Comparison of ENCODE assay signal across 27 cellular contexts in genomic region chr11:119625206-119625988, GRCh38.
DNase-seq lines count a peak whose midpoint lies in the region; ATAC-seq, FAIRE-seq and TF ChIP-seq lines count a peak whose summit lies in the region.
"Had no signal": no experiment of that assay in that cellular context is flagged by ENCODE, and none has a peak within 500 bp of the region (broad histone marks: within the 10 kb centered on the region; RNA-seq: fewer than 3 reads in every experiment).

No MANE protein-coding gene starts in this region.

- intact Hi-C loops in Panc1 (cut with micrococcal nuclease; ENCODE audit: unreplicated experiment) = no loop called here

- CTCF ChIA-PET in Panc1 (lab: Charles Lee) = interaction anchor here (1.9 kb wide), 1 partner anchor 52 kb away, joined by 4 read pairs; no protein-coding TSS in a partner anchor

- H2BK12ac ChIP-seq in neuronal stem cell (ENCODE audit: low read length) = no peak overlapping the region

- H3K14ac ChIP-seq in neuronal stem cell (ENCODE audit: low read length) = peak overlapping the region; percentile 12

- peak overlapping the region; percentile 84 for H2BK15ac ChIP-seq in neuronal stem cell (ENCODE audit: low read length)

- peak overlapping the region; percentile 84 for H3K18ac ChIP-seq in neuronal stem cell (ENCODE audit: low read length)

- peaks cover 26 to 70% (median 47%) of the 10 kb centered on the region in 10 experiments for H3K4me1 ChIP-seq in BLaER1 treated with 17β-estradiol and CSF1 and Interleukin-3, amounts not matched to agents 10 nM and 100 nM
- H3K4me1 ChIP-seq in Panc1 (ENCODE audit: control insufficient read depth, insufficient read depth, low read length) (no peaks in the 10 kb centered on the region), neuronal stem cell (ENCODE audit: control insufficient read depth in 2 of 2, insufficient read depth in 1 of 2, low read depth in 1 of 2, low read length in 2 of 2) (peaks cover 22 to 40% of the 10 kb centered on the region in 2 donors)
- H3K4me1 ChIP-seq: esophagus muscularis mucosa, SJSA1 had no signal

- H2BK120ac ChIP-seq in neuronal stem cell (ENCODE audit: low read depth, low read length) = no peak overlapping the region

- POLR2A ChIA-PET in Panc1 (lab: Charles Lee) = no interaction called here

- H2AK5ac ChIP-seq in neuronal stem cell (ENCODE audit: low read depth, low read length) = peak overlapping the region; percentile 80

- H2AFZ ChIP-seq in neuronal stem cell (ENCODE audit: low read length) = peak overlapping the region; percentile 80

- in situ Hi-C loops in Panc1 (cut with HindIII; ENCODE audit: low pct_unique_long_range_greater_than_20kb, low sequenced_read_pairs) = no loop called here

- 0 out of 2 replicates have a peak, but pooled peaks have one; percentile 6 for ATAC-seq in Panc1

- H3K4me1 Mint-ChIP-seq in T-helper 2 cell treated with Interferon-gamma antibody and Interleukin-4, amounts not matched to agents 5 μg/mL and 100 μg/mL, for 36 hours (ENCODE audit: low read depth) = no peaks in the 10 kb centered on the region

- peaks cover 0 to 18% (median 0%) of the 10 kb centered on the region in 11 experiments; a peak in 7 of 22 replicates for H3K27me3 ChIP-seq in BLaER1 treated with 17β-estradiol and CSF1 and Interleukin-3, amounts not matched to agents 10 nM and 100 nM
- H3K27me3 ChIP-seq in Panc1 (ENCODE audit: control insufficient read depth, insufficient read depth, low read length) = no peaks in the 10 kb centered on the region
- no peaks in the 10 kb centered on the region for H3K27me3 ChIP-seq in neuronal stem cell (ENCODE audit: control insufficient read depth in 3 of 3, insufficient read depth in 3 of 3, low read depth in 1 of 3, low read length in 3 of 3)
- H3K27me3 ChIP-seq: adrenal gland, SJSA1 had no signal

- H4K8ac ChIP-seq in neuronal stem cell (ENCODE audit: low read depth, low read length) = no peak overlapping the region

- H3K36me3 Mint-ChIP-seq in T-helper 2 cell treated with Interferon-gamma antibody and Interleukin-4, amounts not matched to agents 5 μg/mL and 100 μg/mL, for 36 hours (ENCODE audit: low read depth) = no peaks in the 10 kb centered on the region

- H4K91ac ChIP-seq in neuronal stem cell (ENCODE audit: low read depth, low read length, poor library complexity) = no peak overlapping the region

- H3K9ac ChIP-seq in BLaER1 treated with 17β-estradiol and CSF1 and Interleukin-3, amounts not matched to agents 10 nM and 100 nM = peak overlapping the region in 2 of 11 experiments; percentile 24 to 42; a peak in 2 of 22 replicates
- peak overlapping the region; percentile 68 for H3K9ac ChIP-seq in neuronal stem cell (ENCODE audit: low read depth, low read length, poor library complexity)

- H3K27ac ChIP-seq in BLaER1 treated with 17β-estradiol and CSF1 and Interleukin-3, amounts not matched to agents 10 nM and 100 nM = no peak overlapping the region; a peak in 1 of 22 replicates
- no peak overlapping the region for H3K27ac ChIP-seq in Panc1 (ENCODE audit: low read length)
- H3K27ac ChIP-seq in neuronal stem cell (replicated peaks; ENCODE audit: low read length) = no peak overlapping the region
- H3K27ac ChIP-seq: adrenal gland, brain microvascular endothelial cell, esophagus muscularis mucosa, SJSA1, thoracic aorta had no signal

- no peak overlapping the region for H3K4me3 ChIP-seq in BLaER1 treated with 17β-estradiol and CSF1 and Interleukin-3, amounts not matched to agents 10 nM and 100 nM
- no peak overlapping the region for H3K4me3 ChIP-seq in Panc1 (ENCODE audit: low read depth in 2 of 2, low read length in 2 of 2)
- H3K4me3 ChIP-seq in fibroblast of the aortic adventitia (ENCODE audit: low read depth, low read length) = no peak overlapping the region
- no peak overlapping the region for H3K4me3 ChIP-seq in neuronal stem cell (ENCODE audit: low read length in 2 of 2)
- H3K4me3 ChIP-seq: adrenal gland, esophagus muscularis mucosa, SJSA1, thoracic aorta had no signal

- WGBS in neuronal stem cell (ENCODE audit: extremely low coverage in 2 of 2, insufficient read length in 2 of 2, insufficient replicate concordance in 1 of 2), 2 donors = no CpG with 5 or more reads among the region's 19 CpGs

- H3K27ac Mint-ChIP-seq in T-helper 2 cell treated with Interferon-gamma antibody and Interleukin-4, amounts not matched to agents 5 μg/mL and 100 μg/mL, for 36 hours = no peak overlapping the region
- H3K27ac Mint-ChIP-seq: CD4-positive, alpha-beta T cell; HFFc6 had no signal

- no peaks in the 10 kb centered on the region for H3K9me3 Mint-ChIP-seq in T-helper 2 cell treated with Interferon-gamma antibody and Interleukin-4, amounts not matched to agents 5 μg/mL and 100 μg/mL, for 36 hours
- H3K9me3 Mint-ChIP-seq: CD4-positive, alpha-beta T cell; HFFc6 had no signal

- TF ChIP-seq CTCF in Panc1 (IDR thresholded peaks at IDR 0.05) = no peak
- TF ChIP-seq CTCF in fibroblast of the aortic adventitia (IDR thresholded peaks at IDR 0.05; ENCODE audit: insufficient read depth, low read length) = no peak

- DNase-seq in Panc1 (ENCODE audit: low read depth, low spot score) (no peak), fibroblast of the aortic adventitia (ENCODE audit: low read depth) (peak; percentile 35), neuronal stem cell (ENCODE audit: low spot score) (no peak), RCC 7860 (ENCODE audit: low spot score) (no peak), NCI-H187 treated with DMSO at 0.1 percent for 48 hours (lab: John Stamatoyannopoulos, UW) (no peak)
- no peak for DNase-seq in T-helper 2 cell treated with Interferon-gamma antibody and Interleukin-4, amounts not matched to agents 5 μg/mL and 100 μg/mL, for 36 hours (ENCODE audit: low spot score)
- DNase-seq: activated gamma-delta T cell; activated T-cell treated with anti-CD3 and anti-CD28 coated beads, Interleukin-2, amount 50 U/mL, for 1 hour; brain microvascular endothelial cell; CD4-positive, alpha-beta T cell; glutamatergic neuron; HFFc6; KG1; NCI-H1436; NCI-H2107; NCI-H510A; NK-92 treated with Interleukin-12 subunit alpha and Interleukin-12 subunit beta, amount 100 ng/mL, for 24 hours; occipital lobe; stimulated activated CD4-positive, alpha-beta T cell treated with anti-CD3 and anti-CD28 coated beads, Interleukin-4, amount 100 ng/mL, for 4 hours; stimulated activated naive CD4-positive, alpha-beta T cell had no signal

- peaks cover 0 to 3% (median 0%) of the 10 kb centered on the region in 11 experiments; a peak in 1 of 22 replicates for H3K9me3 ChIP-seq in BLaER1 treated with 17β-estradiol and CSF1 and Interleukin-3, amounts not matched to agents 10 nM and 100 nM (replicated peaks in 1 of 11)
- H3K9me3 ChIP-seq in Panc1 (ENCODE audit: control insufficient read depth, insufficient read depth, low read depth, low read length) (no peaks in the 10 kb centered on the region), neuronal stem cell (replicated peaks in 1 of 2; ENCODE audit: control insufficient read depth in 2 of 2, insufficient read depth in 1 of 2, low read depth in 1 of 2, low read length in 2 of 2) (no peaks in the 10 kb centered on the region)
- H3K9me3 ChIP-seq: adrenal gland, esophagus muscularis mucosa, SJSA1, thoracic aorta had no signal

- no peak for FAIRE-seq in RCC 7860 (lab: Jason Lieb, UNC)
- FAIRE-seq: colon, GM19239 had no signal

- no peaks in the 10 kb centered on the region for H3K79me1 ChIP-seq in neuronal stem cell (ENCODE audit: low read depth, low read length)

- peaks cover 0 to 10% (median 0%) of the 10 kb centered on the region in 11 experiments; a peak in 3 of 22 replicates for H4K20me1 ChIP-seq in BLaER1 treated with 17β-estradiol and CSF1 and Interleukin-3, amounts not matched to agents 10 nM and 100 nM

- H3K4me3 Mint-ChIP-seq in T-helper 2 cell treated with Interferon-gamma antibody and Interleukin-4, amounts not matched to agents 5 μg/mL and 100 μg/mL, for 36 hours = no peak overlapping the region
- H3K4me3 Mint-ChIP-seq: CD4-positive, alpha-beta T cell; HFFc6 had no signal

- no peak overlapping the region for H2BK5ac ChIP-seq in neuronal stem cell (ENCODE audit: low read length)

- H3K23ac ChIP-seq in neuronal stem cell (ENCODE audit: low read depth, low read length, poor library complexity) = no peak overlapping the region

- no TSS peak for BruUV-seq in Panc1 (replicated peaks; lab: Mats Ljungman, UMichigan)

- peak overlapping the region; percentile 23 to 87 (median 75); a peak in 19 of 22 replicates for H3K4me2 ChIP-seq in BLaER1 treated with 17β-estradiol and CSF1 and Interleukin-3, amounts not matched to agents 10 nM and 100 nM
- no peak overlapping the region for H3K4me2 ChIP-seq in neuronal stem cell (ENCODE audit: insufficient read depth, low read length, poor library complexity, severe bottlenecking)

- H3K36me3 ChIP-seq in BLaER1 treated with 17β-estradiol and CSF1 and Interleukin-3, amounts not matched to agents 10 nM and 100 nM = no peaks in the 10 kb centered on the region
- no peaks in the 10 kb centered on the region for H3K36me3 ChIP-seq in Panc1 (ENCODE audit: control insufficient read depth, insufficient read depth, low read length)
- H3K36me3 ChIP-seq in neuronal stem cell (replicated peaks in 1 of 2; ENCODE audit: control insufficient read depth in 2 of 2, insufficient read depth in 2 of 2, low read length in 2 of 2) = no peaks in the 10 kb centered on the region
- H3K36me3 ChIP-seq: adrenal gland, brain microvascular endothelial cell, esophagus muscularis mucosa, SJSA1, thoracic aorta had no signal

- H3K4ac ChIP-seq in neuronal stem cell (ENCODE audit: low read length) = no peak overlapping the region

- H3K27me3 Mint-ChIP-seq in T-helper 2 cell treated with Interferon-gamma antibody and Interleukin-4, amounts not matched to agents 5 μg/mL and 100 μg/mL, for 36 hours (ENCODE audit: low read depth) = no peaks in the 10 kb centered on the region
